9 cellular contexts compared by ENCODE assay signal in the genomic region with DNA sequence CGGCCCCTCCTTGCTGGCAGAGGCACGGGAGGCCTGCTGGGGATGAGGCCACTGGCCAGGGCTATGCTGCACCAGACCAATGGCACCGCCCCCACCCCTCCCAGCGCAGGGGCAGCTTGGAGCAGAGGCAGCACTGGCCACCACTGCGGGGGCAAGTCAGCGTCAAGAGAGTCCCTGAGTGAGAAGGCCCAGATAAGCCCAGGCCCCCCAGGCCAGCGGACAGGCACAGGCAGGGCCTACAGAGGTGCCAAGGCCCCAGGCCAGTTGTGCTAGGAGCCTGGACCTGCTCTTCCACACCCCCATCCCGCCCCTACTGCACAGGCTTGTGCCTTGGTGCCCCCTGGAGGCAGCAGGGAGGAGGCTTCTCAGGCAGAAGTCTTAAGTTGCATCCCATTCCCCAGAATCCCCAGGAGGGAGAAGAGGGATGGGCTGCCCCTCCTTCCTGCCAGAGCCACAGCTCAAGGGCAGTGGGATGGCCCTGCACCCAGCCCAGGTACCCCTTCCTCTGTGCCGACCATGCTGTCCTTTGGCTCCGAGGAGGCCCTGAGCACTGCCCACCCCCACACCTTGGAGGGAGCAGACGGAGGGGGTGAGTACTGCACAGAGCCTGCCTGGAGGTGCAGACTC. TPM values are rescaled to one million over a fixed set of nuclear protein-coding genes. Genes with fewer than 3 reads are reported as not detected.
A peak's percentile ranks its signal among the peaks of the same experiment; 100 is the strongest.
DNase-seq lines count a peak whose midpoint lies in the region; ATAC-seq and TF ChIP-seq lines count a peak whose summit lies in the region.
"Had no signal": no experiment of that assay in that cellular context is flagged by ENCODE, and none has a peak within 500 bp of the region (broad histone marks: within the 10 kb centered on the region; RNA-seq: fewer than 3 reads in every experiment).

No MANE protein-coding gene starts in this region.

- H3K27me3 ChIP-seq in colonic mucosa (no peaks in the 10 kb centered on the region), liver (ENCODE audit: control insufficient read depth in 4 of 4, insufficient read depth in 4 of 4, low read length in 3 of 4) (no peaks in the 10 kb centered on the region), stomach (no peaks in the 10 kb centered on the region)
- H3K27me3 ChIP-seq: BLaER1 had no signal

- H3K9ac ChIP-seq in colonic mucosa (ENCODE audit: low read depth in 2 of 2, low read length in 2 of 2) (no peak overlapping the region), liver (ENCODE audit: low read depth in 1 of 2, low read length in 2 of 2) (no peak overlapping the region)
- H3K9ac ChIP-seq: BLaER1 had no signal

- peak; percentile 80 to 88 for TF ChIP-seq RAD21 in liver (IDR thresholded peaks at IDR 0.05)

- no peak for TF ChIP-seq EP300 in stomach (IDR thresholded peaks at IDR 0.05)

- TF ChIP-seq CTCF in colonic mucosa (IDR thresholded peaks at IDR 0.05) (peak; percentile 39), liver (IDR thresholded peaks at IDR 0.05; ENCODE audit: low read depth, low read length, missing input control) (peak; percentile 56), stomach (IDR thresholded peaks at IDR 0.05) (peak in 5 of 7 experiments; percentile 56 to 73 (median 64))

- H3K4me3 ChIP-seq in colonic mucosa (no peak overlapping the region), liver (ENCODE audit: low read depth in 1 of 3, low read length in 3 of 3) (no peak overlapping the region), stomach (no peak overlapping the region)
- H3K4me3 ChIP-seq: BLaER1 had no signal

- no peak for TF ChIP-seq POLR2A in stomach (IDR thresholded peaks at IDR 0.05)

- H3K4me1 ChIP-seq in colonic mucosa (peaks cover 8% of the 10 kb centered on the region), liver (ENCODE audit: control insufficient read depth in 4 of 4, insufficient read depth in 4 of 4, low read length in 3 of 4) (no peaks in the 10 kb centered on the region), stomach (peaks cover 25 to 58% (median 36%) of the 10 kb centered on the region in 4 donors)

- H3K36me3 ChIP-seq in colonic mucosa (no peaks in the 10 kb centered on the region), liver (ENCODE audit: control insufficient read depth in 4 of 4, insufficient read depth in 3 of 4, low read depth in 1 of 4, low read length in 3 of 4) (peaks cover 7 to 59% (median 32%) of the 10 kb centered on the region in 4 donors), stomach (peaks cover 47 to 96% (median 92%) of the 10 kb centered on the region in 4 donors)

- no peaks in the 10 kb centered on the region for H3K9me3 ChIP-seq in colonic mucosa
- no peaks in the 10 kb centered on the region for H3K9me3 ChIP-seq in liver (ENCODE audit: control insufficient read depth in 4 of 4, low read length in 3 of 4)
- no peaks in the 10 kb centered on the region for H3K9me3 ChIP-seq in stomach

- WGBS in liver: 51% methylated on average over 11 of the region's 11 CpGs
- WGBS in stomach, 5 donors: 41 to 60% (median 55%) methylated on average over 6 to 11 of the region's 11 CpGs

- intact Hi-C loops in colonic mucosa (cut with DNase I): loop anchor here (2.0 to 10.0 kb wide), 4 partner anchors 67 to 371 kb away; a partner anchor contains a TSS
- intact Hi-C loops in stomach (cut with DNase I; ENCODE audit: low total_unique reads): no loop called here

- ATAC-seq in GM19328 (IDR thresholded peaks at IDR 0.05; ENCODE audit: unreplicated experiment): no peak

- H3K27ac ChIP-seq in colonic mucosa (no peak overlapping the region), liver (ENCODE audit: low read depth in 1 of 2, low read length in 2 of 2) (peak overlapping the region in 1 of 2 donors; percentile 28), stomach (peak overlapping the region in 2 of 5 donors; percentile 40 to 63)

- DNase-seq in DMS79 (lab: John Stamatoyannopoulos, UW) (peak; percentile 20), DMS79 treated with DMSO at 0.1 percent for 48 hours (lab: John Stamatoyannopoulos, UW) (no peak), LoVo (ENCODE audit: low spot score) (peak; percentile 22), SW 1271 (lab: John Stamatoyannopoulos, UW) (peak; percentile 33 to 41), colonic mucosa (peak; percentile 69), stomach (peak; percentile 72)

TF ChIP-seq in liver, 16 proteins besides CTCF, POLR2A, EP300 and RAD21:
- no peak for TF ChIP-seq RXRA (IDR thresholded peaks at IDR 0.05)

RNA-seq across cellular contexts. Expression of a gene that starts 35.8 kb away (rescaled TPM):
- total RNA-seq in colonic mucosa (10 to 100 TPM; 58.0 to 61.9 TPM), liver (100 to 1,000 TPM in 1 of 2 donors, 10 to 100 TPM in 1; 93.8 to 230 TPM), stomach (10 to 100 TPM; 13.0 to 94.6 (median 42.6) TPM)
- polyA plus RNA-seq in liver (1,000 to 10,000 TPM in 1 of 2 donors, 100 to 1,000 TPM in 1; 178 to 1,448 TPM), stomach (10 to 100 TPM; 19.9 to 69.6 (median 26.1) TPM)

RNA-seq across cellular contexts. Expression of a gene that starts 36.4 kb away (rescaled TPM):
- total RNA-seq in colonic mucosa: 100 to 1,000 TPM; 124 to 165 TPM
- 10 to 100 TPM; 10.4 to 54.0 TPM for total RNA-seq in liver
- polyA plus RNA-seq in liver: 10 to 100 TPM in 1 of 2 donors, 1 to 10 TPM in 1; 9.6 to 12.9 TPM
- total RNA-seq in stomach: 100 to 1,000 TPM in 3 of 5 donors, 10 to 100 TPM in 2; 82.6 to 208 (median 101) TPM
- 10 to 100 TPM in 2 of 3 donors, 1 to 10 TPM in 1; 5.3 to 25.7 (median 22.8) TPM for polyA plus RNA-seq in stomach

RNA-seq across cellular contexts. Expression of a gene that starts 43.2 kb away (rescaled TPM):
- total RNA-seq in colonic mucosa (100 to 1,000 TPM; 201 to 211 TPM), liver (1 to 10 TPM; 1.1 to 1.4 TPM), stomach (100 to 1,000 TPM in 1 of 5 donors, under 1 TPM in 1, not detected in 3; 0.55 to 499 TPM)
- polyA plus RNA-seq in liver (under 1 TPM; 0.42 to 0.66 TPM), stomach (under 1 TPM; 0.37 to 0.73 (median 0.61) TPM)
